Comparison of ENCODE assay signal across 32 cellular contexts in genomic region chr3:175564335-175564734, GRCh38.
"Had no signal": no experiment of that assay in that cellular context is flagged by ENCODE, and none has a peak within 500 bp of the region (broad histone marks: within the 10 kb centered on the region; RNA-seq: fewer than 3 reads in every experiment).

No MANE protein-coding gene starts in this region.

- H3K27me3 Mint-ChIP-seq: activated B cell treated with CpG ODN at 0.5 μM for 24 hours; activated CD4-positive, alpha-beta memory T cell treated with anti-CD3 and anti-CD28 coated beads for 36 hours; brain had no signal

- H3K36me3 Mint-ChIP-seq: activated CD4-positive, alpha-beta memory T cell treated with anti-CD3 and anti-CD28 coated beads for 36 hours; brain had no signal

- H3K4me1 ChIP-seq: SJSA1 had no signal

- H3K9me3 ChIP-seq: SJSA1 had no signal

- ATAC-seq: activated naive CD4-positive, alpha-beta T cell treated with anti-CD3 and anti-CD28 coated beads, Interleukin-2, amount 50 U/mL, for 72 hours; activated T-cell treated with anti-CD3 and anti-CD28 coated beads, Interleukin-2, amount 50 U/mL, for 4 hours; Panc1 had no signal

- H3K27ac Mint-ChIP-seq: activated B cell treated with CpG ODN at 0.5 μM for 24 hours; activated CD4-positive, alpha-beta memory T cell treated with anti-CD3 and anti-CD28 coated beads for 36 hours; activated naive CD4-positive, alpha-beta T cell treated with anti-CD3 and anti-CD28 coated beads for 36 hours; activated naive CD4-positive, alpha-beta T cell treated with anti-CD3 and anti-CD28 coated beads, Interleukin-2, amount 50 U/mL, for 72 hours; activated T-helper 1 cell treated with anti-CD3 and anti-CD28 coated beads, Interleukin-12 subunit alpha, Interleukin-12 subunit beta, Interleukin-2, Interleukin-4 antibody, amounts not matched to agents 30 ng/mL and 10 ng/mL and 1 ng/mL, durations not matched to agents 14 hours and 24 hours and 36 hours; brain had no signal

- H3K4me3 Mint-ChIP-seq: activated B cell treated with CpG ODN at 0.5 μM for 24 hours; activated CD4-positive, alpha-beta memory T cell treated with anti-CD3 and anti-CD28 coated beads for 36 hours; activated naive CD4-positive, alpha-beta T cell treated with anti-CD3 and anti-CD28 coated beads for 36 hours; activated T-cell treated with anti-CD3 and anti-CD28 coated beads, Interleukin-2, amount 50 U/mL, for 4 hours; activated T-helper 1 cell treated with anti-CD3 and anti-CD28 coated beads, Interleukin-12 subunit alpha, Interleukin-12 subunit beta, Interleukin-2, Interleukin-4 antibody, amounts not matched to agents 30 ng/mL and 10 ng/mL and 1 ng/mL, durations not matched to agents 14 hours and 24 hours and 36 hours; brain had no signal

- H3K4me1 Mint-ChIP-seq: activated B cell treated with CpG ODN at 0.5 μM for 24 hours, brain had no signal

- H3K27me3 ChIP-seq: MG63, SJSA1 had no signal

- H3K9me3 Mint-ChIP-seq: activated T-helper 1 cell treated with anti-CD3 and anti-CD28 coated beads, Interleukin-12 subunit alpha, Interleukin-12 subunit beta, Interleukin-2, Interleukin-4 antibody, amounts not matched to agents 30 ng/mL and 10 ng/mL and 1 ng/mL, durations not matched to agents 14 hours and 24 hours and 36 hours had no signal

- H3K36me3 ChIP-seq: MG63, SJSA1 had no signal

- H3K4me3 ChIP-seq: MG63, SJSA1 had no signal

- H3K27ac ChIP-seq: SJSA1, VCaP had no signal

- DNase-seq: activated B cell treated with CpG ODN at 0.5 μM for 24 hours; activated CD4-positive, alpha-beta memory T cell treated with anti-CD3 and anti-CD28 coated beads for 36 hours; activated CD4-positive, alpha-beta T cell treated with anti-CD3 and anti-CD28 coated beads for 4 hours; activated CD4-positive, alpha-beta T cell treated with anti-CD3 and anti-CD28 coated beads, Interleukin-2, amount 50 U/mL, for 1 hour; activated CD4-positive, CD25-positive, alpha-beta regulatory T cell treated with anti-CD3 and anti-CD28 coated beads, Interleukin-2, amount 50 U/mL, for 72 hours; activated CD8-positive, alpha-beta memory T cell treated with anti-CD3 and anti-CD28 coated beads, Interleukin-2, amount 50 U/mL, for 4 hours; activated gamma-delta T cell treated with Interleukin-2 at 50 U/mL for 16 hours; activated naive CD4-positive, alpha-beta T cell treated with anti-CD3 and anti-CD28 coated beads for 36 hours; activated T-cell treated with anti-CD3 and anti-CD28 coated beads for 4 hours; activated T-cell treated with anti-CD3 and anti-CD28 coated beads, Interleukin-2, amount 50 U/mL, for 4 hours; anterior cingulate cortex; caudate nucleus; Kasumi-1; MG63; NCI-H1048; NCI-H1105 treated with DMSO at 0.1 percent for 48 hours; NCI-H1436; NCI-H1694 treated with DMSO at 0.1 percent for 48 hours; NCI-H2029; NCI-H345; NCI-H524 treated with DMSO at 0.1 percent for 48 hours; SHP77 treated with DMSO at 0.1 percent for 48 hours; SW 1271; T-helper 1 cell; T-helper 2 cell; T-helper 9 cell had no signal
